ENCODE assay signal across 8 cellular contexts in the genomic region with DNA sequence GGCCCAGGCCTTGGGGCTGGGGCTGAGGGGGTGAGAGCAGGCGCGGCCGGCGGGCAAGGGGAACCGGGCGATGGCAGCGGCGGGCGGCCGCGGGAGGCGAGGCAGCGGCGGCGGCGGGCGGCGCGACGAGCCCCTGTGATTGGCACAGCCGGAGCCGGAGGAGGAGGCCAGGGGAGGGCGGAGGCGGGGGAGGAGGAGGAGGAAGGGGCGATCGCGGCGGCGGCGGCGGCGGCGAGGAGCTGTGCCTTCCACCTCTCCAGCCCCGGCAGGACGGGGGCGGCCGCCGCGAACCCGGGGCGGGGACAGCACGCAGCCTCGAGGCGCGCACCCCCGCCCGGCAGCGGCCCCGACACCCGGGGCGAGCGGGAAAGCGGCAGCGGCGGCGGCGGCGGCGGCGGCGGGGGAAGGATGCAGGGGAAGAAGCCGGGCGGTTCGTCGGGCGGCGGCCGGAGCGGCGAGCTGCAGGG. TPM values are rescaled to one million over a fixed set of nuclear protein-coding genes. Genes with fewer than 3 reads are reported as not detected.
DNase-seq lines count a peak whose midpoint lies in the region; ATAC-seq, FAIRE-seq and TF ChIP-seq lines count a peak whose summit lies in the region.

A gene (plus strand): TSS at position 208 of the 467 bp plus-strand sequence.

- H3K79me2 ChIP-seq in astrocyte (ENCODE audit: insufficient read depth, low read length): no peaks in the 10 kb centered on the region

- intact Hi-C loops in CD8-positive, alpha-beta T cell (cut with DNase I, micrococcal nuclease): loop anchor here (2.0 to 10.0 kb wide), 8 partner anchors 65 to 1756 kb away; a partner anchor contains a TSS
- intact Hi-C loops in sigmoid colon (cut with DNase I): loop anchor here (2.0 to 10.0 kb wide), 4 partner anchors 89 to 551 kb away; no protein-coding TSS in a partner anchor

- peak within 1 kb of the TSS; percentile 71 for H3K9ac ChIP-seq in HUES6 (ENCODE audit: low read length)
- H3K9ac ChIP-seq in astrocyte (ENCODE audit: low read length): peak within 1 kb of the TSS; percentile 82

- TF ChIP-seq EP300 in sigmoid colon (IDR thresholded peaks at IDR 0.05): no peak

- peak within 1 kb of the TSS; percentile 98 for H3K4me2 ChIP-seq in astrocyte (ENCODE audit: low read length)

- peak; percentile 37 to 83 (median 69) for DNase-seq in CD8-positive, alpha-beta T cell
- DNase-seq in T follicular helper cell (ENCODE audit: low read depth): peak; percentile 60
- no peak for DNase-seq in astrocyte (ENCODE audit: low read depth)
- peak in 43 of 51 donors; percentile 22 to 87 (median 71) for DNase-seq in hypothalamus (lab: John Stamatoyannopoulos, UW)
- DNase-seq in sigmoid colon: peak; percentile 87

- no peak for TF ChIP-seq POLR2A in sigmoid colon (IDR thresholded peaks at IDR 0.05)

- H3K27ac Mint-ChIP-seq in CD8-positive, alpha-beta T cell: peak within 1 kb of the TSS; percentile 91
- H3K27ac Mint-ChIP-seq in astrocyte (ENCODE audit: unreplicated experiment): no peak within 1 kb of the TSS

- peaks cover 23% of the 10 kb centered on the region for H4K20me1 ChIP-seq in astrocyte (ENCODE audit: insufficient read depth, low read length)

- H3K4me3 ChIP-seq in CD8-positive, alpha-beta T cell (ENCODE audit: low read depth, low read length): peak within 1 kb of the TSS; percentile 62
- H3K4me3 ChIP-seq in HUES6 (ENCODE audit: low read depth, low read length) (peak within 1 kb of the TSS; percentile 86), astrocyte (ENCODE audit: insufficient read depth, low read depth, low read length) (peak within 1 kb of the TSS; percentile 69), sigmoid colon (peak within 1 kb of the TSS; percentile 44 to 75 (median 64))

- no peaks in the 10 kb centered on the region for H3K9me3 Mint-ChIP-seq in CD8-positive, alpha-beta T cell
- H3K9me3 Mint-ChIP-seq in astrocyte (ENCODE audit: unreplicated experiment): no peaks in the 10 kb centered on the region

- H3K27me3 ChIP-seq in CD8-positive, alpha-beta T cell (ENCODE audit: insufficient read depth, low read length): no peaks in the 10 kb centered on the region
- H3K27me3 ChIP-seq in HUES6 (ENCODE audit: control insufficient read depth, insufficient read depth, low read length): peaks cover 24% of the 10 kb centered on the region
- H3K27me3 ChIP-seq in astrocyte (ENCODE audit: insufficient read depth, low read length): no peaks in the 10 kb centered on the region
- H3K27me3 ChIP-seq in sigmoid colon: no peaks in the 10 kb centered on the region

- H3K4me1 ChIP-seq in CD8-positive, alpha-beta T cell (ENCODE audit: insufficient read depth, low read length): peaks cover 62% of the 10 kb centered on the region
- H3K4me1 ChIP-seq in HUES6 (ENCODE audit: control insufficient read depth, insufficient read depth, low read length): peaks cover 22% of the 10 kb centered on the region
- H3K4me1 ChIP-seq in astrocyte (ENCODE audit: insufficient read depth, low read length): peaks cover 10% of the 10 kb centered on the region
- peaks cover 0 to 25% (median 23%) of the 10 kb centered on the region in 4 donors for H3K4me1 ChIP-seq in sigmoid colon

- H3K4me1 Mint-ChIP-seq in CD8-positive, alpha-beta T cell (ENCODE audit: low read depth): peaks cover 64% of the 10 kb centered on the region
- H3K4me1 Mint-ChIP-seq in astrocyte (ENCODE audit: low read depth, unreplicated experiment): peaks cover 7% of the 10 kb centered on the region

- POLR2A ChIA-PET in CD8-positive, alpha-beta T cell (lab: Charles Lee): interaction anchor here (1.0 to 1.5 kb wide), 4 partner anchors 10 to 248 kb away, joined by 3 to 5 read pairs (median 4); no protein-coding TSS in a partner anchor

- WGBS in sigmoid colon, 2 donors: 0 to 1% methylated on average over 70 of the region's 70 CpGs

- peak within 1 kb of the TSS; percentile 97 for H2AFZ ChIP-seq in astrocyte (ENCODE audit: low read depth, low read length)

- TF ChIP-seq CTCF in CD8-positive, alpha-beta T cell (IDR thresholded peaks at IDR 0.05): peak; percentile 6
- TF ChIP-seq CTCF in astrocyte (IDR thresholded peaks at IDR 0.05; ENCODE audit: insufficient read depth, low read depth, low read length) (no peak), sigmoid colon (IDR thresholded peaks at IDR 0.05) (no peak)

- no peaks in the 10 kb centered on the region for H3K27me3 Mint-ChIP-seq in CD8-positive, alpha-beta T cell (ENCODE audit: low read depth)
- H3K27me3 Mint-ChIP-seq in astrocyte (ENCODE audit: low read depth, unreplicated experiment): no peaks in the 10 kb centered on the region

- ATAC-seq in CD8-positive, alpha-beta T cell: peak; percentile 35
- ATAC-seq in GM21423 (IDR thresholded peaks at IDR 0.05; ENCODE audit: unreplicated experiment): peak; percentile 7
- ATAC-seq in GM18520 (IDR thresholded peaks at IDR 0.05; ENCODE audit: unreplicated experiment): no peak

- peak within 1 kb of the TSS; percentile 87 for H3K4me3 Mint-ChIP-seq in CD8-positive, alpha-beta T cell
- peak within 1 kb of the TSS; percentile 88 for H3K4me3 Mint-ChIP-seq in astrocyte (ENCODE audit: unreplicated experiment)

- H3K9me3 ChIP-seq in CD8-positive, alpha-beta T cell (ENCODE audit: low read length): no peaks in the 10 kb centered on the region
- H3K9me3 ChIP-seq in HUES6 (ENCODE audit: control insufficient read depth, insufficient read depth, low read depth, low read length) (no peaks in the 10 kb centered on the region), astrocyte (ENCODE audit: insufficient read depth, low read depth, low read length) (no peaks in the 10 kb centered on the region), sigmoid colon (no peaks in the 10 kb centered on the region)

- FAIRE-seq in astrocyte (lab: Jason Lieb, UNC): no peak

- H3K36me3 ChIP-seq in CD8-positive, alpha-beta T cell (ENCODE audit: insufficient read depth, low read length): no peaks in the 10 kb centered on the region
- H3K36me3 ChIP-seq in HUES6 (ENCODE audit: control insufficient read depth, insufficient read depth, low read length): no peaks in the 10 kb centered on the region
- H3K36me3 ChIP-seq in astrocyte (ENCODE audit: insufficient read depth, low read length): no peaks in the 10 kb centered on the region
- H3K36me3 ChIP-seq in sigmoid colon: no peaks in the 10 kb centered on the region

- peak within 1 kb of the TSS; percentile 57 for H3K27ac ChIP-seq in CD8-positive, alpha-beta T cell (ENCODE audit: low read depth, low read length)
- H3K27ac ChIP-seq in HUES6 (ENCODE audit: low read depth, low read length) (no peak within 1 kb of the TSS), astrocyte (ENCODE audit: low read depth, low read length) (peak within 1 kb of the TSS; percentile 58), sigmoid colon (peak within 1 kb of the TSS; percentile 88 to 93 (median 90))

- peaks cover 3% of the 10 kb centered on the region for H3K36me3 Mint-ChIP-seq in CD8-positive, alpha-beta T cell
- H3K36me3 Mint-ChIP-seq in astrocyte (ENCODE audit: low read depth, unreplicated experiment): no peaks in the 10 kb centered on the region

- CTCF ChIA-PET in CD8-positive, alpha-beta T cell (lab: Charles Lee): interaction anchor here (0.9 to 1.9 kb wide), 6 partner anchors 16 to 225 kb away, joined by 3 to 8 read pairs (median 4); no protein-coding TSS in a partner anchor

RNA-seq across cellular contexts. Expression of the gene that starts here (rescaled TPM):
- total RNA-seq in CD8-positive, alpha-beta T cell: 10 to 100 TPM; 16.7 to 18.1 TPM
- total RNA-seq in astrocyte (9.4 and 11.4 TPM in 2 replicates), sigmoid colon (1 to 10 TPM; 3.7 to 5.7 (median 5.1) TPM)
- 10 to 100 TPM in 1 of 3 donors, 1 to 10 TPM in 2; 1.4 to 10.5 (median 2.4) TPM for polyA plus RNA-seq in sigmoid colon
